Comparison of ENCODE assay signal across 8 cellular contexts in genomic region chr18:50429207-50429948, GRCh38. TPM values are rescaled to one million over a fixed set of nuclear protein-coding genes. Genes with fewer than 3 reads are reported as not detected.
DNase-seq lines count a peak whose midpoint lies in the region; ATAC-seq, FAIRE-seq and TF ChIP-seq lines count a peak whose summit lies in the region.

No MANE protein-coding gene starts in this region.

- no peak for TF ChIP-seq POLR2A in ovary (IDR thresholded peaks at IDR 0.05)

- no peaks in the 10 kb centered on the region for H3K36me3 ChIP-seq in BE2C
- H3K36me3 ChIP-seq in ovary, result no peaks in the 10 kb centered on the region

- no peaks in the 10 kb centered on the region for H3K36me3 Mint-ChIP-seq in osteocyte (ENCODE audit: unreplicated experiment)

- H3K27me3 ChIP-seq in BE2C, result no peaks in the 10 kb centered on the region
- H3K27me3 ChIP-seq in ovary, result no peaks in the 10 kb centered on the region

- FAIRE-seq in GM18507 (lab: Jason Lieb, UNC) (peak; percentile 59), endometrium (lab: Jason Lieb, UNC) (peak; percentile 88)

- H3K4me1 ChIP-seq in BE2C (no peaks in the 10 kb centered on the region), ovary (ENCODE audit: insufficient read depth) (no peaks in the 10 kb centered on the region)

- H3K27ac ChIP-seq in ovary, result no peak overlapping the region

- H3K27ac Mint-ChIP-seq in osteocyte (ENCODE audit: unreplicated experiment), result no peak overlapping the region

- H3K9me3 Mint-ChIP-seq in osteocyte (ENCODE audit: unreplicated experiment), result peaks cover 3% of the 10 kb centered on the region

- H3K4me3 ChIP-seq in BE2C (ENCODE audit: low read depth, low read length), result no peak overlapping the region
- no peak overlapping the region for H3K4me3 ChIP-seq in ovary

- no peaks in the 10 kb centered on the region for H3K9me3 ChIP-seq in BE2C
- H3K9me3 ChIP-seq in ovary, result no peaks in the 10 kb centered on the region

- H3K27me3 Mint-ChIP-seq in osteocyte (ENCODE audit: unreplicated experiment), result peaks cover 16% of the 10 kb centered on the region

- TF ChIP-seq EP300 in ovary (IDR thresholded peaks at IDR 0.05), result no peak

- 22 to 24% (median 24%) methylated on average over 5 of the region's 5 CpGs for WGBS in ovary, 3 donors

- H3K4me1 Mint-ChIP-seq in osteocyte (ENCODE audit: unreplicated experiment), result no peaks in the 10 kb centered on the region

- no peak overlapping the region for H3K4me3 Mint-ChIP-seq in osteocyte (ENCODE audit: unreplicated experiment)

- peak; percentile 34; the same call in 1 of the 2 replicates for TF ChIP-seq CTCF in BE2C (IDR thresholded peaks at IDR 0.05; ENCODE audit: low read depth, low read length)
- peak; percentile 58 for TF ChIP-seq CTCF in osteocyte (IDR thresholded peaks at IDR 0.05)
- TF ChIP-seq CTCF in ovary (IDR thresholded peaks at IDR 0.05), result no peak

- intact Hi-C loops in ovary (cut with DNase I), result no loop called here

- DNase-seq in BE2C (no peak), GM18507 (ENCODE audit: extremely low spot score, insufficient read length, low read depth) (no peak), NCI-H748 treated with DMSO at 0.1 percent for 48 hours (lab: John Stamatoyannopoulos, UW) (peak; percentile 32), osteocyte (ENCODE audit: extremely low spot score, unreplicated experiment) (no peak), ovary (no peak)

- ATAC-seq in HG03095 (IDR thresholded peaks at IDR 0.05; ENCODE audit: unreplicated experiment) (no peak), HG03432 (IDR thresholded peaks at IDR 0.05; ENCODE audit: unreplicated experiment) (no peak)

RNA-seq across cellular contexts. Expression of gene SKA1, which starts 54.5 kb away (rescaled TPM):
- polyA plus RNA-seq in BE2C (2012; ENCODE audit: insufficient read depth, insufficient read length, low read depth), result 0.94 TPM
- total RNA-seq in osteocyte, result 3.5 and 4.0 TPM in 2 replicates
- 1 to 10 TPM in 1 of 7 donors, under 1 TPM in 3, not detected in 3; 0.11 to 1.0 (median 0.60) TPM for total RNA-seq in ovary
- polyA plus RNA-seq in ovary, result 1 to 10 TPM in 1 of 2 donors, under 1 TPM in 1; 0.10 to 3.3 TPM

Comparison
In these comparisons a context has a peak if more than half of its experiments do, and no peak if none do; other contexts are left out.
1. CTCF ChIP-seq: peak in BE2C (single experiment) and osteocyte (single experiment); none in ovary (0 of 3).